Comparison of ENCODE assay signal across 8 cellular contexts in the genomic region with DNA sequence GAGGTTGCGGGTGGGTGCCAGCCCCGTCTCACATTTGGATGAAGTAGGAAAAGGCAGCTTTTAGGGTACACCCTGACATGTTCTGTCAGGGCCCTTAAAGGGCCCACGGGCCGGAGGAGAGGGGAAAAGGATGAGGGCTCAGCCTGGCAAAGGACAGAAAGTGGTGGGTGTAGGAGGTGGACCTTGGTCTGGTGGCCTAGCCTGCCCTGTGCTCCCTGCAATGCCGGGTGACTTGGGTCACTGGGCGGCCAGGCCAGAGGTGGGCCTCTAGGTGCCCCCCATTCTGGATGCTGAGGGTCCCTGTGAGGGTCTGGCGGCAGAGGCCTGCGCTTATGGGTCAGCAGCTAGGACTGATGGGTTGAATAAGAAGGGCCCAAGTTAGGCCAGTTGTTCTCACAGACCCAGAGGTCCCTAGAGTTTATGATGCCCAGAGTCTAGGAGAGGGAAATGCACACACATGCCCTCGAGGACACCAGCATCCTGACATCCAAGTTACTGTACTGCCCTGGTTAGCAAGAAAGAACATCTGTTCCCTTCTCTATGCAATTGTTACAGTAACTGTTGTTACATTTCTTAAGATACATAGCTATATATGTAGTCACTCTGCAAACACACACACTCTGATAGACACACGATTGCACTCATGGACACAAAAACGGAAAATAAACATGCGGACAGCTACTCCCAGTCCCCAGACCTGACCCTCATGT. TPM values are rescaled to one million over a fixed set of nuclear protein-coding genes. Genes with fewer than 3 reads are reported as not detected.
DNase-seq lines count a peak whose midpoint lies in the region; ATAC-seq, FAIRE-seq and TF ChIP-seq lines count a peak whose summit lies in the region.

No MANE protein-coding gene starts in this region.

- peaks cover 31% of the 10 kb centered on the region for H3K4me1 Mint-ChIP-seq in T-helper 1 cell treated with Interleukin-12 subunit alpha and Interleukin-12 subunit beta and Interleukin-4 antibody, amounts not matched to agents 30 μg/mL and 1 μg/mL, for 36 hours (ENCODE audit: low read depth)
- peaks cover 50% of the 10 kb centered on the region for H3K4me1 Mint-ChIP-seq in activated naive CD8-positive, alpha-beta T cell treated with anti-CD3 and anti-CD28 coated beads, Interleukin-2, amount 50 U/mL, for 24 hours

- H3K27ac ChIP-seq in substantia nigra (ENCODE audit: low read depth, low read length, poor library complexity, severe bottlenecking) = peak overlapping the region; percentile 91

- peaks cover 13% of the 10 kb centered on the region for H3K27me3 Mint-ChIP-seq in T-helper 1 cell treated with Interleukin-12 subunit alpha and Interleukin-12 subunit beta and Interleukin-4 antibody, amounts not matched to agents 30 μg/mL and 1 μg/mL, for 36 hours (ENCODE audit: low read depth)
- peaks cover 10% of the 10 kb centered on the region for H3K27me3 Mint-ChIP-seq in activated naive CD8-positive, alpha-beta T cell treated with anti-CD3 and anti-CD28 coated beads, Interleukin-2, amount 50 U/mL, for 24 hours

- H3K27ac Mint-ChIP-seq in T-helper 1 cell treated with Interleukin-12 subunit alpha and Interleukin-12 subunit beta and Interleukin-4 antibody, amounts not matched to agents 30 μg/mL and 1 μg/mL, for 36 hours = peak overlapping the region; percentile 95
- peak overlapping the region; percentile 97 for H3K27ac Mint-ChIP-seq in activated naive CD8-positive, alpha-beta T cell treated with anti-CD3 and anti-CD28 coated beads, Interleukin-2, amount 50 U/mL, for 24 hours

- TF ChIP-seq CTCF in kidney epithelial cell (IDR thresholded peaks at IDR 0.05; ENCODE audit: insufficient read depth, low read length, poor library complexity, severe bottlenecking) = no peak

- peak overlapping the region; percentile 81 for H3K4me3 ChIP-seq in kidney epithelial cell (ENCODE audit: low read depth, low read length)

- no peaks in the 10 kb centered on the region for H3K36me3 ChIP-seq in kidney epithelial cell (ENCODE audit: control insufficient read depth, insufficient read depth, low read length)

- FAIRE-seq in RCC 7860 (lab: Jason Lieb, UNC) = no peak

- no peaks in the 10 kb centered on the region for H3K27me3 ChIP-seq in kidney epithelial cell (ENCODE audit: control insufficient read depth, insufficient read depth, low read length)

- no peak for ATAC-seq in activated naive CD8-positive, alpha-beta T cell treated with anti-CD3 and anti-CD28 coated beads, Interleukin-2, amount 50 U/mL, for 24 hours

- H3K9me3 Mint-ChIP-seq in T-helper 1 cell treated with Interleukin-12 subunit alpha and Interleukin-12 subunit beta and Interleukin-4 antibody, amounts not matched to agents 30 μg/mL and 1 μg/mL, for 36 hours = no peaks in the 10 kb centered on the region
- no peaks in the 10 kb centered on the region for H3K9me3 Mint-ChIP-seq in activated naive CD8-positive, alpha-beta T cell treated with anti-CD3 and anti-CD28 coated beads, Interleukin-2, amount 50 U/mL, for 24 hours

- no peak for DNase-seq in T-helper 1 cell
- DNase-seq in activated naive CD8-positive, alpha-beta T cell treated with anti-CD3 and anti-CD28 coated beads, Interleukin-2, amount 50 U/mL, for 24 hours = no peak
- DNase-seq in kidney epithelial cell (ENCODE audit: low read depth) = no peak
- no peak for DNase-seq in substantia nigra (lab: John Stamatoyannopoulos, UW)
- no peak for DNase-seq in RCC 7860 (ENCODE audit: low spot score)
- no peak for DNase-seq in DMS153 treated with DMSO at 0.1 percent for 48 hours (lab: John Stamatoyannopoulos, UW; ENCODE audit: unreplicated experiment)
- DNase-seq in LoVo (ENCODE audit: low spot score) = no peak

- H3K4me3 Mint-ChIP-seq in T-helper 1 cell treated with Interleukin-12 subunit alpha and Interleukin-12 subunit beta and Interleukin-4 antibody, amounts not matched to agents 30 μg/mL and 1 μg/mL, for 36 hours = peak overlapping the region; percentile 92
- H3K4me3 Mint-ChIP-seq in activated naive CD8-positive, alpha-beta T cell treated with anti-CD3 and anti-CD28 coated beads, Interleukin-2, amount 50 U/mL, for 24 hours = peak overlapping the region; percentile 92

- H3K36me3 Mint-ChIP-seq in T-helper 1 cell treated with Interleukin-12 subunit alpha and Interleukin-12 subunit beta and Interleukin-4 antibody, amounts not matched to agents 30 μg/mL and 1 μg/mL, for 36 hours (ENCODE audit: low read depth) = peaks cover 11% of the 10 kb centered on the region
- H3K36me3 Mint-ChIP-seq in activated naive CD8-positive, alpha-beta T cell treated with anti-CD3 and anti-CD28 coated beads, Interleukin-2, amount 50 U/mL, for 24 hours (ENCODE audit: low read depth) = peaks cover 13% of the 10 kb centered on the region

RNA-seq across cellular contexts. Expression of a gene that starts 12.5 kb away (rescaled TPM):
- 2.9 and 4.4 TPM in 2 replicates for total RNA-seq in kidney epithelial cell

RNA-seq across cellular contexts. Expression of a gene that starts 30.6 kb away (rescaled TPM):
- 15.8 and 17.5 TPM in 2 replicates for total RNA-seq in kidney epithelial cell

RNA-seq across cellular contexts. Expression of a gene that starts 45.1 kb away (rescaled TPM):
- not detected in 2 replicates for total RNA-seq in kidney epithelial cell

RNA-seq across cellular contexts. Expression of a gene that starts 51.2 kb away (rescaled TPM):
- total RNA-seq in kidney epithelial cell = 4,909 and 5,323 TPM in 2 replicates
